In genomic region chr1:65527211-65527610, GRCh38 we compare ENCODE assay signal across 12 cellular contexts.
DNase-seq lines count a peak whose midpoint lies in the region; ATAC-seq, FAIRE-seq and TF ChIP-seq lines count a peak whose summit lies in the region.
"Had no signal": no experiment of that assay in that cellular context is flagged by ENCODE, and none has a peak within 500 bp of the region (broad histone marks: within the 10 kb centered on the region; RNA-seq: fewer than 3 reads in every experiment).

No MANE protein-coding gene starts in this region.

- H3K4me1 Mint-ChIP-seq in mesothelial cell of epicardium: peaks cover 22% of the 10 kb centered on the region

- H3K4me1 ChIP-seq in HEK293 (ENCODE audit: control insufficient read depth, insufficient read depth, low read length) (peaks cover 6% of the 10 kb centered on the region; the same call in 1 of the 2 replicates), right cardiac atrium (ENCODE audit: control insufficient read depth, insufficient read depth, low read length) (no peaks in the 10 kb centered on the region), uterus (peaks cover 0 to 4% of the 10 kb centered on the region in 2 donors)

- TF ChIP-seq POLR2A in uterus (IDR thresholded peaks at IDR 0.05) (no peak), GM12892 (IDR thresholded peaks at IDR 0.05; ENCODE audit: low read depth, low read length) (no peak)

- CTCF ChIA-PET in HEK293 (lab: Yijun Ruan, JAX): interaction anchor here (1.3 kb wide), 1 partner anchor 14 kb away, joined by 3 read pairs; no protein-coding TSS in a partner anchor

- TF ChIP-seq CTCF in HEK293 (tag by site-specific recombination; IDR thresholded peaks at IDR 0.05) (no peak), astrocyte of the cerebellum (IDR thresholded peaks at IDR 0.05; ENCODE audit: low read depth, low read length, missing control alignments) (no peak), uterus (IDR thresholded peaks at IDR 0.05) (no peak), mesothelial cell of epicardium (IDR thresholded peaks at IDR 0.05; ENCODE audit: unreplicated experiment) (no peak)

- peak overlapping the region; percentile 16 for H3K27ac ChIP-seq in HEK293 (ENCODE audit: extremely low read depth, low read depth, low read length)
- H3K27ac ChIP-seq in right cardiac atrium (ENCODE audit: low read length): no peak overlapping the region
- H3K27ac ChIP-seq in uterus: peak overlapping the region; percentile 7 to 75

- 35% methylated on average over 4 of the region's 4 CpGs for WGBS in right cardiac atrium

- H3K4me3 Mint-ChIP-seq in mesothelial cell of epicardium: no peak overlapping the region
- H3K4me3 Mint-ChIP-seq: naive B cell; stimulated activated naive CD8-positive, alpha-beta T cell treated with anti-CD3 and anti-CD28 coated beads, Interleukin-15, Interleukin-2, amounts not matched to agents 100 ng/mL and 50 ng/mL, for 24 hours had no signal

- H3K36me3 ChIP-seq in HEK293 (ENCODE audit: control insufficient read depth in 2 of 2, insufficient read depth in 1 of 2, low read length in 2 of 2): no peaks in the 10 kb centered on the region
- no peaks in the 10 kb centered on the region for H3K36me3 ChIP-seq in uterus

- in situ Hi-C loops in astrocyte of the cerebellum (cut with HindIII; ENCODE audit: low sequenced_read_pairs): no loop called here

- peak in 1 of 2 donors; percentile 63 for ATAC-seq in right cardiac atrium

- DNase-seq in astrocyte of the cerebellum (ENCODE audit: low read depth): peak; percentile 73
- DNase-seq in right cardiac atrium: no peak
- DNase-seq in uterus: no peak
- no peak for DNase-seq in mesothelial cell of epicardium (ENCODE audit: low spot score in 2 of 2, unreplicated experiment in 2 of 2)
- no peak for DNase-seq in NOMO-1 treated with DMSO at 0.1 percent for 48 hours (lab: John Stamatoyannopoulos, UW; ENCODE audit: unreplicated experiment)
- DNase-seq in GM12892 (ENCODE audit: insufficient read length): no peak
- DNase-seq: caudate nucleus, hippocampal formation, naive B cell, NCI-H2107 had no signal

- H3K27ac Mint-ChIP-seq in mesothelial cell of epicardium: no peak overlapping the region
- H3K27ac Mint-ChIP-seq: naive B cell; stimulated activated naive CD8-positive, alpha-beta T cell treated with anti-CD3 and anti-CD28 coated beads, Interleukin-15, Interleukin-2, amounts not matched to agents 100 ng/mL and 50 ng/mL, for 24 hours had no signal

- no peak overlapping the region for H3K4me3 ChIP-seq in HEK293 (ENCODE audit: low read depth, low read length)
- no peak overlapping the region for H3K4me3 ChIP-seq in astrocyte of the cerebellum (ENCODE audit: low read depth, low read length)
- peak overlapping the region; percentile 32 for H3K4me3 ChIP-seq in right cardiac atrium (ENCODE audit: low read length)
- peak overlapping the region; percentile 9 to 48 for H3K4me3 ChIP-seq in uterus

- intact Hi-C loops in right cardiac atrium (cut with DNase I): no loop called here
- intact Hi-C loops in uterus (cut with DNase I; ENCODE audit: low total_unique reads): no loop called here

- H3K36me3 Mint-ChIP-seq in mesothelial cell of epicardium: peaks cover 2% of the 10 kb centered on the region

- no peaks in the 10 kb centered on the region for H3K27me3 ChIP-seq in right cardiac atrium (ENCODE audit: control insufficient read depth, insufficient read depth)
- peaks cover 0 to 7% of the 10 kb centered on the region in 2 donors for H3K27me3 ChIP-seq in uterus

- FAIRE-seq in GM12892 (lab: Jason Lieb, UNC): no peak

- peaks cover 70% of the 10 kb centered on the region for H3K27me3 Mint-ChIP-seq in mesothelial cell of epicardium (ENCODE audit: low read depth)

- H3K9me3 Mint-ChIP-seq in mesothelial cell of epicardium: peaks cover 6% of the 10 kb centered on the region

- POLR2A ChIA-PET in HEK293 (lab: Yijun Ruan, JAX): no interaction called here

- H3K9me3 ChIP-seq in HEK293 (ENCODE audit: control insufficient read depth, insufficient read depth, low read depth, low read length): no peaks in the 10 kb centered on the region
- H3K9me3 ChIP-seq in right cardiac atrium (ENCODE audit: control insufficient read depth, low read length): no peaks in the 10 kb centered on the region
- no peaks in the 10 kb centered on the region for H3K9me3 ChIP-seq in uterus

TF ChIP-seq in HEK293, 187 proteins besides CTCF, POLR2A, EP300 and RAD21 (continues in another document):
- TF ChIP-seq GLI2 (tag by site-specific recombination; IDR thresholded peaks at IDR 0.05; ENCODE audit: borderline replicate concordance, low read depth): peak; percentile 40; the same call in 1 of the 2 replicates
- TF ChIP-seq, protein P1, sequence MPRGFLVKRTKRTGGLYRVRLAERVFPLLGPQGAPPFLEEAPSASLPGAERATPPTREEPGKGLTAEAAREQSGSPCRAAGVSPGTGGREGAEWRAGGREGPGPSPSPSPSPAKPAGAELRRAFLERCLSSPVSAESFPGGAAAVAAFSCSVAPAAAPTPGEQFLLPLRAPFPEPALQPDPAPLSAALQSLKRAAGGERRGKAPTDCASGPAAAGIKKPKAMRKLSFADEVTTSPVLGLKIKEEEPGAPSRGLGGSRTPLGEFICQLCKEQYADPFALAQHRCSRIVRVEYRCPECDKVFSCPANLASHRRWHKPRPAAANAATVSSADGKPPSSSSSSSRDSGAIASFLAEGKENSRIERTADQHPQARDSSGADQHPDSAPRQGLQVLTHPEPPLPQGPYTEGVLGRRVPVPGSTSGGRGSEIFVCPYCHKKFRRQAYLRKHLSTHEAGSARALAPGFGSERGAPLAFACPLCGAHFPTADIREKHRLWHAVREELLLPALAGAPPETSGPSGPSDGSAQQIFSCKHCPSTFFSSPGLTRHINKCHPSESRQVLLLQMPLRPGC (tag by site-specific recombination; IDR thresholded peaks at IDR 0.05): peak; percentile 77
- TF ChIP-seq WT1 (tag by site-specific recombination; IDR thresholded peaks at IDR 0.05): peak; percentile 62
- TF ChIP-seq ZEB2 (tag by site-specific recombination; IDR thresholded peaks at IDR 0.05): peak; percentile 80
- TF ChIP-seq ZNF416 (tag by site-specific recombination; IDR thresholded peaks at IDR 0.05): no peak
- TF ChIP-seq ZNF354C (tag by site-specific recombination; IDR thresholded peaks at IDR 0.05; ENCODE audit: borderline replicate concordance, low read depth): no peak
- no peak; the same call in 1 of the 2 replicates for TF ChIP-seq ZNF391 (tag by site-specific recombination; IDR thresholded peaks at IDR 0.05; ENCODE audit: borderline replicate concordance, low read depth)
- TF ChIP-seq ZNF335 (tag by site-specific recombination; conservative IDR thresholded peaks at IDR 0.05): no peak; the same call in 1 of the 2 replicates
- peak; percentile 60; the same call in 1 of the 2 replicates for TF ChIP-seq TRIM28 (IDR thresholded peaks at IDR 0.05; ENCODE audit: borderline replicate concordance, low read length)
- no peak for TF ChIP-seq ZNF221 (tag by site-specific recombination; IDR thresholded peaks at IDR 0.05; ENCODE audit: borderline replicate concordance)
- peak; percentile 87 for TF ChIP-seq FEZF1 (tag by site-specific recombination; IDR thresholded peaks at IDR 0.05)
- TF ChIP-seq, protein P2, sequence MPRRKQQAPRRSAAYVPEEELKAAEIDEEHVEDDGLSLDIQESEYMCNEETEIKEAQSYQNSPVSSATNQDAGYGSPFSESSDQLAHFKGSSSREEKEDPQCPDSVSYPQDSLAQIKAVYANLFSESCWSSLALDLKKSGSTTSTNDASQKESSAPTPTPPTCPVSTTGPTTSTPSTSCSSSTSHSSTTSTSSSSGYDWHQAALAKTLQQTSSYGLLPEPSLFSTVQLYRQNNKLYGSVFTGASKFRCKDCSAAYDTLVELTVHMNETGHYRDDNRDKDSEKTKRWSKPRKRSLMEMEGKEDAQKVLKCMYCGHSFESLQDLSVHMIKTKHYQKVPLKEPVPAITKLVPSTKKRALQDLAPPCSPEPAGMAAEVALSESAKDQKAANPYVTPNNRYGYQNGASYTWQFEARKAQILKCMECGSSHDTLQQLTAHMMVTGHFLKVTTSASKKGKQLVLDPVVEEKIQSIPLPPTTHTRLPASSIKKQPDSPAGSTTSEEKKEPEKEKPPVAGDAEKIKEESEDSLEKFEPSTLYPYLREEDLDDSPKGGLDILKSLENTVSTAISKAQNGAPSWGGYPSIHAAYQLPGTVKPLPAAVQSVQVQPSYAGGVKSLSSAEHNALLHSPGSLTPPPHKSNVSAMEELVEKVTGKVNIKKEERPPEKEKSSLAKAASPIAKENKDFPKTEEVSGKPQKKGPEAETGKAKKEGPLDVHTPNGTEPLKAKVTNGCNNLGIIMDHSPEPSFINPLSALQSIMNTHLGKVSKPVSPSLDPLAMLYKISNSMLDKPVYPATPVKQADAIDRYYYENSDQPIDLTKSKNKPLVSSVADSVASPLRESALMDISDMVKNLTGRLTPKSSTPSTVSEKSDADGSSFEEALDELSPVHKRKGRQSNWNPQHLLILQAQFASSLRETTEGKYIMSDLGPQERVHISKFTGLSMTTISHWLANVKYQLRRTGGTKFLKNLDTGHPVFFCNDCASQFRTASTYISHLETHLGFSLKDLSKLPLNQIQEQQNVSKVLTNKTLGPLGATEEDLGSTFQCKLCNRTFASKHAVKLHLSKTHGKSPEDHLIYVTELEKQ (tag by site-specific recombination; IDR thresholded peaks at IDR 0.05; ENCODE audit: borderline replicate concordance): peak; percentile 25; the same call in 1 of the 2 replicates
- TF ChIP-seq ZNF660 (tag by site-specific recombination; IDR thresholded peaks at IDR 0.05): peak; percentile 40; the same call in 1 of the 2 replicates
- TF ChIP-seq ZNF366 (tag by site-specific recombination; conservative IDR thresholded peaks at IDR 0.05): peak; percentile 83
- TF ChIP-seq ZBTB8A (tag by site-specific recombination; IDR thresholded peaks at IDR 0.05): peak; percentile 39; the same call in 1 of the 2 replicates
- peak; percentile 64; the same call in 1 of the 2 replicates for TF ChIP-seq ZNF362 (tag by site-specific recombination; IDR thresholded peaks at IDR 0.05)
- no peak for TF ChIP-seq ZNF341 (tag by site-specific recombination; IDR thresholded peaks at IDR 0.05; ENCODE audit: low read depth)

Comparison
In these comparisons a context has a peak if more than half of its experiments do, and no peak if none do; other contexts are left out.
1. H3K4me3 ChIP-seq: peak in right cardiac atrium (single experiment) and uterus (2 of 2); none in HEK293 (single experiment) and astrocyte of the cerebellum (single experiment).